In genomic region chr6:149389509-149390297, GRCh38 we compare ENCODE assay signal across 25 cellular contexts. TPM values are rescaled to one million over a fixed set of nuclear protein-coding genes. Genes with fewer than 3 reads are reported as not detected.
DNase-seq lines count a peak whose midpoint lies in the region; ATAC-seq, FAIRE-seq and TF ChIP-seq lines count a peak whose summit lies in the region.
"Had no signal": no experiment of that assay in that cellular context is flagged by ENCODE, and none has a peak within 500 bp of the region (broad histone marks: within the 10 kb centered on the region; RNA-seq: fewer than 3 reads in every experiment).

No MANE protein-coding gene starts in this region.

- no TSS peak for BruUV-seq in PC-3 (replicated peaks; lab: Mats Ljungman, UMichigan)
- no TSS peak for BruUV-seq in endothelial cell of umbilical vein (replicated peaks; lab: Mats Ljungman, UMichigan)

- H3K4me3 ChIP-seq in PC-3 (ENCODE audit: low read length) (no peak overlapping the region), endothelial cell of umbilical vein (replicated peaks in 1 of 3; ENCODE audit: insufficient read depth in 1 of 3, low read depth in 1 of 3, low read length in 3 of 3) (no peak overlapping the region)
- H3K4me3 ChIP-seq: thoracic aorta, vagina had no signal

- CTCF ChIA-PET in activated naive CD4-positive, alpha-beta T cell treated with anti-CD3 and anti-CD28 coated beads, Interleukin-2, amount 10 ng/mL, durations not matched to agents 7 days and 5 days (lab: Charles Lee) = no interaction called here
- CTCF ChIA-PET in PC-3 (lab: Charles Lee) (no interaction called here), endothelial cell of umbilical vein (lab: Charles Lee) (interaction anchor here (0.9 to 1.1 kb wide), 2 partner anchors 55 to 361 kb away, joined by 3 to 4 read pairs; no protein-coding TSS in a partner anchor)

- intact Hi-C loops in PC-3 (cut with micrococcal nuclease) (no loop called here), endothelial cell of umbilical vein (cut with micrococcal nuclease) (no loop called here)

- H3K27ac ChIP-seq in PC-3 (ENCODE audit: low read length) (no peak overlapping the region), endothelial cell of umbilical vein (ENCODE audit: insufficient read depth, low read depth, low read length) (no peak overlapping the region)
- H3K27ac ChIP-seq: thoracic aorta, vagina had no signal

- H3K9me2 ChIP-seq in PC-3 (replicated peaks; ENCODE audit: low read length) = no peaks in the 10 kb centered on the region

- no peak overlapping the region for H3K27ac Mint-ChIP-seq in activated naive CD4-positive, alpha-beta T cell treated with anti-CD3 and anti-CD28 coated beads, Interleukin-2, amount 50 U/mL, for 24 hours
- no peak overlapping the region for H3K27ac Mint-ChIP-seq in activated naive CD4-positive, alpha-beta T cell treated with anti-CD3 and anti-CD28 coated beads, Interleukin-2, amount 10 ng/mL, durations not matched to agents 7 days and 5 days
- peak overlapping the region; percentile 56 for H3K27ac Mint-ChIP-seq in stimulated activated naive B cell treated with anti-CD40 and anti-IgM and Interleukin-4, amounts not matched to agents 10 μg/mL and 1 μg/mL and 100 μg/mL, for 72 hours
- H3K27ac Mint-ChIP-seq: CD4-positive, alpha-beta T cell; mesothelial cell of epicardium; naive thymus-derived CD4-positive, alpha-beta T cell; stimulated activated memory B cell treated with anti-CD40 and anti-IgM and Interleukin-4, amounts not matched to agents 10 μg/mL and 1 μg/mL and 100 μg/mL, for 72 hours had no signal

- ATAC-seq in PC-3 = peak; percentile 47; the same call in 1 of the 2 replicates
- no peak for ATAC-seq in stimulated activated naive B cell treated with anti-CD40 and anti-IgM and Interleukin-4, amounts not matched to agents 10 μg/mL and 1 μg/mL and 100 μg/mL, for 72 hours (replicated peaks)
- no peak for ATAC-seq in GM21360 (IDR thresholded peaks at IDR 0.05; ENCODE audit: unreplicated experiment)
- ATAC-seq: HCT116; left ventricle myocardium superior; naive thymus-derived CD4-positive, alpha-beta T cell; stimulated activated memory B cell treated with anti-CD40 and anti-IgM and Interleukin-4, amounts not matched to agents 10 μg/mL and 1 μg/mL and 100 μg/mL, for 72 hours had no signal

- no peaks in the 10 kb centered on the region for H3K27me3 Mint-ChIP-seq in activated naive CD4-positive, alpha-beta T cell treated with anti-CD3 and anti-CD28 coated beads, Interleukin-2, amount 50 U/mL, for 24 hours
- no peaks in the 10 kb centered on the region for H3K27me3 Mint-ChIP-seq in activated naive CD4-positive, alpha-beta T cell treated with anti-CD3 and anti-CD28 coated beads, Interleukin-2, amount 10 ng/mL, durations not matched to agents 7 days and 5 days
- H3K27me3 Mint-ChIP-seq in stimulated activated naive B cell treated with anti-CD40 and anti-IgM and Interleukin-4, amounts not matched to agents 10 μg/mL and 1 μg/mL and 100 μg/mL, for 72 hours = no peaks in the 10 kb centered on the region
- H3K27me3 Mint-ChIP-seq: brain; CD4-positive, alpha-beta T cell; naive thymus-derived CD4-positive, alpha-beta T cell; stimulated activated memory B cell treated with anti-CD40 and anti-IgM and Interleukin-4, amounts not matched to agents 10 μg/mL and 1 μg/mL and 100 μg/mL, for 72 hours had no signal

- H4K20me1 ChIP-seq in PC-3 (ENCODE audit: low read length) (no peaks in the 10 kb centered on the region), endothelial cell of umbilical vein (replicated peaks; ENCODE audit: control insufficient read depth, extremely low read depth, insufficient read depth, low read length) (peaks cover 4% of the 10 kb centered on the region)

- no peak for DNase-seq in activated naive CD4-positive, alpha-beta T cell treated with anti-CD3 and anti-CD28 coated beads, Interleukin-2, amount 10 ng/mL, durations not matched to agents 7 days and 5 days
- DNase-seq in PC-3 (peak; percentile 7), endothelial cell of umbilical vein (ENCODE audit: low read depth, low spot score) (no peak), NOMO-1 (lab: John Stamatoyannopoulos, UW; ENCODE audit: unreplicated experiment in 2 of 2) (no peak), dermis blood vessel endothelial cell (no peak)
- DNase-seq in stimulated activated naive B cell treated with anti-CD40 and anti-IgM and Interleukin-4, amounts not matched to agents 10 μg/mL and 1 μg/mL and 100 μg/mL, for 72 hours = no peak
- DNase-seq: CD4-positive, alpha-beta T cell; DMS 273 treated with DMSO at 0.1 percent for 48 hours; effector CD4-positive, alpha-beta T cell; erythroblast; left ventricle myocardium superior; naive thymus-derived CD4-positive, alpha-beta T cell; NCI-H1105; NCI-H2081 treated with DMSO at 0.1 percent for 48 hours; occipital lobe; SHP77 had no signal

- peak overlapping the region; percentile 3 for H3K4me3 Mint-ChIP-seq in activated naive CD4-positive, alpha-beta T cell treated with anti-CD3 and anti-CD28 coated beads, Interleukin-2, amount 50 U/mL, for 24 hours
- H3K4me3 Mint-ChIP-seq in activated naive CD4-positive, alpha-beta T cell treated with anti-CD3 and anti-CD28 coated beads, Interleukin-2, amount 10 ng/mL, durations not matched to agents 7 days and 5 days = no peak overlapping the region
- H3K4me3 Mint-ChIP-seq in stimulated activated naive B cell treated with anti-CD40 and anti-IgM and Interleukin-4, amounts not matched to agents 10 μg/mL and 1 μg/mL and 100 μg/mL, for 72 hours = no peak overlapping the region
- H3K4me3 Mint-ChIP-seq: brain; CD4-positive, alpha-beta T cell; mesothelial cell of epicardium; stimulated activated memory B cell treated with anti-CD40 and anti-IgM and Interleukin-4, amounts not matched to agents 10 μg/mL and 1 μg/mL and 100 μg/mL, for 72 hours had no signal

- H3K27me3 ChIP-seq in PC-3 (ENCODE audit: low read length) (no peaks in the 10 kb centered on the region), endothelial cell of umbilical vein (ENCODE audit: control insufficient read depth in 2 of 2, insufficient read depth in 2 of 2, low read length in 2 of 2) (no peaks in the 10 kb centered on the region)
- H3K27me3 ChIP-seq: vagina had no signal

- no peak for FAIRE-seq in endothelial cell of umbilical vein (lab: Jason Lieb, UNC)

- peaks cover 4% of the 10 kb centered on the region for H3K9me1 ChIP-seq in endothelial cell of umbilical vein (replicated peaks; ENCODE audit: control insufficient read depth, extremely low read depth, insufficient read depth, low read length)

- POLR2A ChIA-PET in PC-3 (lab: Charles Lee; ENCODE audit: unreplicated experiment) (no interaction called here), endothelial cell of umbilical vein (lab: Charles Lee) (no interaction called here)

- TF ChIP-seq CTCF in PC-3 (conservative IDR thresholded peaks at IDR 0.05; ENCODE audit: low read depth, low read length) (no peak), endothelial cell of umbilical vein (IDR thresholded peaks at IDR 0.05; ENCODE audit: extremely low read depth in 1 of 2, insufficient read depth in 1 of 2, low read depth in 1 of 2, low read length in 2 of 2) (no peak)

- H3K9ac ChIP-seq in PC-3 (ENCODE audit: low read length) (no peak overlapping the region), endothelial cell of umbilical vein (replicated peaks; ENCODE audit: extremely low read depth, insufficient read depth, low read length) (no peak overlapping the region)

- H3K4me1 Mint-ChIP-seq in activated naive CD4-positive, alpha-beta T cell treated with anti-CD3 and anti-CD28 coated beads, Interleukin-2, amount 50 U/mL, for 24 hours = peaks cover 65% of the 10 kb centered on the region
- peaks cover 73% of the 10 kb centered on the region for H3K4me1 Mint-ChIP-seq in activated naive CD4-positive, alpha-beta T cell treated with anti-CD3 and anti-CD28 coated beads, Interleukin-2, amount 10 ng/mL, durations not matched to agents 7 days and 5 days
- H3K4me1 Mint-ChIP-seq in stimulated activated naive B cell treated with anti-CD40 and anti-IgM and Interleukin-4, amounts not matched to agents 10 μg/mL and 1 μg/mL and 100 μg/mL, for 72 hours = peaks cover 17 to 55% of the 10 kb centered on the region in 2 donors

- H3K9me3 Mint-ChIP-seq in activated naive CD4-positive, alpha-beta T cell treated with anti-CD3 and anti-CD28 coated beads, Interleukin-2, amount 50 U/mL, for 24 hours = peaks cover 9% of the 10 kb centered on the region
- H3K9me3 Mint-ChIP-seq in activated naive CD4-positive, alpha-beta T cell treated with anti-CD3 and anti-CD28 coated beads, Interleukin-2, amount 10 ng/mL, durations not matched to agents 7 days and 5 days = peaks cover 16% of the 10 kb centered on the region
- peaks cover 8 to 13% of the 10 kb centered on the region in 2 donors for H3K9me3 Mint-ChIP-seq in stimulated activated naive B cell treated with anti-CD40 and anti-IgM and Interleukin-4, amounts not matched to agents 10 μg/mL and 1 μg/mL and 100 μg/mL, for 72 hours

- peaks cover 7% of the 10 kb centered on the region for H3K36me3 ChIP-seq in PC-3 (ENCODE audit: low read depth, low read length)
- no peaks in the 10 kb centered on the region for H3K36me3 ChIP-seq in endothelial cell of umbilical vein (ENCODE audit: control insufficient read depth in 2 of 2, extremely low read depth in 1 of 2, insufficient read depth in 2 of 2, low read length in 2 of 2)
- H3K36me3 ChIP-seq: thoracic aorta, vagina had no signal

- H3K36me3 Mint-ChIP-seq in activated naive CD4-positive, alpha-beta T cell treated with anti-CD3 and anti-CD28 coated beads, Interleukin-2, amount 50 U/mL, for 24 hours = peaks cover 53% of the 10 kb centered on the region
- H3K36me3 Mint-ChIP-seq in activated naive CD4-positive, alpha-beta T cell treated with anti-CD3 and anti-CD28 coated beads, Interleukin-2, amount 10 ng/mL, durations not matched to agents 7 days and 5 days = peaks cover 78% of the 10 kb centered on the region
- peaks cover 41 to 56% of the 10 kb centered on the region in 2 donors for H3K36me3 Mint-ChIP-seq in stimulated activated naive B cell treated with anti-CD40 and anti-IgM and Interleukin-4, amounts not matched to agents 10 μg/mL and 1 μg/mL and 100 μg/mL, for 72 hours

- H3K4me2 ChIP-seq in PC-3 (ENCODE audit: low read length) (no peak overlapping the region), endothelial cell of umbilical vein (ENCODE audit: insufficient read depth, low read length) (no peak overlapping the region)

- no peak overlapping the region for H2AFZ ChIP-seq in PC-3 (ENCODE audit: low read length)
- no peak overlapping the region for H2AFZ ChIP-seq in endothelial cell of umbilical vein (ENCODE audit: low read depth, low read length)

- H3K4me1 ChIP-seq in PC-3 (ENCODE audit: insufficient read depth, low read length) (peaks cover 10% of the 10 kb centered on the region), endothelial cell of umbilical vein (ENCODE audit: control insufficient read depth, extremely low read depth, insufficient read depth, low read length) (peaks cover 3% of the 10 kb centered on the region)

- H3K79me2 ChIP-seq in PC-3 (ENCODE audit: low read length) (peaks cover 37% of the 10 kb centered on the region), endothelial cell of umbilical vein (ENCODE audit: control insufficient read depth, insufficient read depth, low read length) (peaks cover 48% of the 10 kb centered on the region)

- H3F3A ChIP-seq in PC-3 (ENCODE audit: low read length, unreplicated experiment) = no peaks in the 10 kb centered on the region

- dilution Hi-C loops in endothelial cell of umbilical vein (cut with MboI; ENCODE audit: extremely low pct_ligation_motif_present, low sequenced_read_pairs) = no loop called here

- no peaks in the 10 kb centered on the region for H3K9me3 ChIP-seq in PC-3 (ENCODE audit: low read length)
- H3K9me3 ChIP-seq in endothelial cell of umbilical vein (replicated peaks; ENCODE audit: control insufficient read depth, insufficient read depth, low read length) = no peaks in the 10 kb centered on the region
- H3K9me3 ChIP-seq: thoracic aorta, vagina had no signal

- TF ChIP-seq POLR2A in endothelial cell of umbilical vein (IDR thresholded peaks at IDR 0.05; ENCODE audit: low read depth, low read length) = no peak

RNA-seq across cellular contexts. Expression of gene SUMO4, which starts 10.4 kb away (rescaled TPM):
- 0.69 TPM in 1 of 2 replicates, not detected in the other for total RNA-seq in PC-3 (2014; rRNA removed)
- total RNA-seq in endothelial cell of umbilical vein = 2.6 and 3.1 TPM in 2 replicates
- 0.08 and 0.10 TPM in 2 replicates for polyA plus RNA-seq in endothelial cell of umbilical vein
- 0.08 and 0.10 TPM in 2 replicates for polyA plus RNA-seq in endothelial cell of umbilical vein (2011; cell fraction: cytosol; rRNA removed)
- polyA plus RNA-seq in endothelial cell of umbilical vein (2011; cell fraction: nucleus; rRNA removed) = 1.8 and 2.6 TPM in 2 replicates
- not detected in 2 replicates for polyA plus RNA-seq in endothelial cell of umbilical vein (2012)
- 5.0 and 5.3 TPM in 2 replicates for polyA minus RNA-seq in endothelial cell of umbilical vein
- not detected for polyA minus RNA-seq in endothelial cell of umbilical vein (2011; cell fraction: cytosol; rRNA and poly(A)+ RNA removed)
- polyA minus RNA-seq in endothelial cell of umbilical vein (2011; cell fraction: nucleus; rRNA and poly(A)+ RNA removed) = 11.5 and 12.3 TPM in 2 replicates
- total RNA-seq in dermis blood vessel endothelial cell = 1.0 and 1.3 TPM in 2 replicates
- polyA plus RNA-seq: adipose tissue had no signal
